In the genomic region with DNA sequence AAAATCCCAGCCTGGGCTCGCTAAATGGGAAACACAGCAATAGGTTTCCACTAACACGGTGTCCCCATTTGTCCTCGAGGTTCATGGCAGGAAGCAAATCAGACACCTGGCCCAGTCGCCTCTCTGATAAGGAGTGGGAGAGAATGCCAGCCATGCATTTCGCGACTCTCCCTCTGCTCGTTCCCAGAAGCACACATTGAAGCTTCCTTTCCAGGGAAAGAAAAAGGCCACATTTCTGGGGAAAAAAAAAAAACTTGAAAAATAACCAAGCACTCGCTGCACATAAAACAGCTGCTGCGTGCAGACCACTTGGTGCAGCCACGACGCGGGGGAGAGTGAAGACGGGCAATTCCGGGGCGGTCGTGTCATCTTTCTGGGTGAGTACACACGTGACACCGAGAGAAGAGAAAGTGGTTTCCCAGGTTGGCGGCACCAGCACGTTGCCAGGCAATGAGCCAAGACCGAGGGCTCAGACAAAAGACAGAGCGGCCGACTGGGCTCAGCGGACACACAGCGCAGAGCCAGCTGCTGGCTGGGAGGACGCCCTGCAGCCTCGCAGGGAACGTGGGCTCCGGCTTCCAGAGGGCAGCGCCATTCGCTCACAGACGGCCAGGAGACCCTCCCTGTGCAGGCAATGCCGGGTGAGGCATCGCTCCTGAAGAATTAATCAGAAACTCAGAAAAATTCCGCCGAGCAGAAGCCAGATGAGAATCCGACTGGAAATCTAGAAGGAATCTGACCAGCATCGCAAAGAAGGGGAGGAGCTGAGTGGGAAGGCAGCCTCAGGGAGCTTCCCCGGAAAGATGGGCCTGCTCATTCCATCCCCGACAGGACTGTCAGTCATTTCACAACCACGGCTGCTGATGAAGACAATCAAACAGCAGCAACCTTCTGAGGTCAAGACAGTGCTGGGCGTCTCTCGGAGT, we compare ENCODE assay signal across 10 cellular contexts.
DNase-seq lines count a peak whose midpoint lies in the region; ATAC-seq, FAIRE-seq and TF ChIP-seq lines count a peak whose summit lies in the region.
"Had no signal": no experiment of that assay in that cellular context is flagged by ENCODE, and none has a peak within 500 bp of the region (broad histone marks: within the 10 kb centered on the region; RNA-seq: fewer than 3 reads in every experiment).

No MANE protein-coding gene starts in this region.

- no peaks in the 10 kb centered on the region for H3K9me2 ChIP-seq in SK-N-SH

- dilution Hi-C loops in endothelial cell of umbilical vein (cut with MboI; ENCODE audit: extremely low pct_ligation_motif_present, low sequenced_read_pairs) = no loop called here

- H2AFZ ChIP-seq in SK-N-SH (ENCODE audit: low read depth) (peak overlapping the region; percentile 83), endothelial cell of umbilical vein (ENCODE audit: low read depth, low read length) (no peak overlapping the region)

- H3K27me3 Mint-ChIP-seq in naive thymus-derived CD4-positive, alpha-beta T cell = peaks cover 19 to 47% (median 31%) of the 10 kb centered on the region in 5 donors

- H3K27ac ChIP-seq in BLaER1 = no peak overlapping the region
- peak overlapping the region; percentile 36 to 79; a peak in 3 of 4 replicates for H3K27ac ChIP-seq in SK-N-SH (ENCODE audit: low read depth in 2 of 2, low read length in 1 of 2)
- no peak overlapping the region for H3K27ac ChIP-seq in endothelial cell of umbilical vein (ENCODE audit: insufficient read depth, low read depth, low read length)
- no peak overlapping the region for H3K27ac ChIP-seq in naive thymus-derived CD4-positive, alpha-beta T cell (ENCODE audit: low read depth, low read length)
- peak overlapping the region; percentile 65 for H3K27ac ChIP-seq in upper lobe of right lung
- H3K27ac ChIP-seq: epithelial cell of prostate had no signal

- H3F3A ChIP-seq in SK-N-SH (replicated peaks; ENCODE audit: insufficient read depth) = peaks cover 7% of the 10 kb centered on the region

- H3K79me2 ChIP-seq in SK-N-SH (ENCODE audit: insufficient read depth) (no peaks in the 10 kb centered on the region), endothelial cell of umbilical vein (ENCODE audit: control insufficient read depth, insufficient read depth, low read length) (no peaks in the 10 kb centered on the region)

- no peaks in the 10 kb centered on the region for H3K9me1 ChIP-seq in endothelial cell of umbilical vein (replicated peaks; ENCODE audit: control insufficient read depth, extremely low read depth, insufficient read depth, low read length)

- H3K27me3 ChIP-seq in BLaER1 (no peaks in the 10 kb centered on the region), SK-N-SH (ENCODE audit: insufficient read depth) (no peaks in the 10 kb centered on the region), endothelial cell of umbilical vein (ENCODE audit: control insufficient read depth in 2 of 2, insufficient read depth in 2 of 2, low read length in 2 of 2) (peaks cover 0 to 2% of the 10 kb centered on the region in 2 experiments), upper lobe of right lung (no peaks in the 10 kb centered on the region)
- no peaks in the 10 kb centered on the region for H3K27me3 ChIP-seq in naive thymus-derived CD4-positive, alpha-beta T cell (ENCODE audit: control insufficient read depth in 2 of 2, insufficient read depth in 2 of 2, low read length in 2 of 2)

- TF ChIP-seq EP300 in SK-N-SH (IDR thresholded peaks at IDR 0.05; ENCODE audit: borderline replicate concordance in 1 of 2, low read depth in 1 of 2, low read length in 1 of 2) = no peak

- TF ChIP-seq RAD21 in SK-N-SH (IDR thresholded peaks at IDR 0.05; ENCODE audit: low read length) = peak; percentile 50

- TF ChIP-seq CTCF in SK-N-SH (IDR thresholded peaks at IDR 0.05) (peak; percentile 41), endothelial cell of umbilical vein (IDR thresholded peaks at IDR 0.05; ENCODE audit: extremely low read depth in 1 of 2, insufficient read depth in 1 of 2, low read depth in 1 of 2, low read length in 2 of 2) (no peak), upper lobe of right lung (IDR thresholded peaks at IDR 0.05) (peak; percentile 34)

- H3K36me3 Mint-ChIP-seq in naive thymus-derived CD4-positive, alpha-beta T cell = no peaks in the 10 kb centered on the region

- ATAC-seq in HG03342 (IDR thresholded peaks at IDR 0.05; ENCODE audit: unreplicated experiment) (peak; percentile 91), upper lobe of right lung (peak; percentile 86)
- no peak for ATAC-seq in naive thymus-derived CD4-positive, alpha-beta T cell
- ATAC-seq: HCT116 had no signal

- peaks cover 0 to 5% (median 3%) of the 10 kb centered on the region in 7 donors for H3K4me1 Mint-ChIP-seq in naive thymus-derived CD4-positive, alpha-beta T cell

- 30% methylated on average over 41 of the region's 43 CpGs for WGBS in SK-N-SH (ENCODE audit: low lambda C conversion rate)

- H3K36me3 ChIP-seq in BLaER1 (no peaks in the 10 kb centered on the region), SK-N-SH (replicated peaks in 1 of 2; ENCODE audit: control insufficient read depth in 1 of 2, insufficient read depth in 2 of 2, low read length in 1 of 2) (no peaks in the 10 kb centered on the region), endothelial cell of umbilical vein (ENCODE audit: control insufficient read depth in 2 of 2, extremely low read depth in 1 of 2, insufficient read depth in 2 of 2, low read length in 2 of 2) (no peaks in the 10 kb centered on the region), upper lobe of right lung (no peaks in the 10 kb centered on the region)
- H3K36me3 ChIP-seq in naive thymus-derived CD4-positive, alpha-beta T cell (ENCODE audit: control insufficient read depth in 2 of 3, insufficient read depth in 3 of 3, low read length in 3 of 3) = no peaks in the 10 kb centered on the region

- H3K9ac ChIP-seq in BLaER1 = no peak overlapping the region
- H3K9ac ChIP-seq in SK-N-SH = no peak overlapping the region
- H3K9ac ChIP-seq in endothelial cell of umbilical vein (replicated peaks; ENCODE audit: extremely low read depth, insufficient read depth, low read length) = no peak overlapping the region

- H3K4me3 Mint-ChIP-seq in naive thymus-derived CD4-positive, alpha-beta T cell = peak overlapping the region; percentile 15 to 83 (median 64)

- H3K4me1 ChIP-seq in BLaER1 (peaks cover 16% of the 10 kb centered on the region), SK-N-SH (ENCODE audit: control insufficient read depth in 1 of 2, insufficient read depth in 2 of 2, low read depth in 1 of 2, low read length in 1 of 2) (peaks cover 6 to 19% of the 10 kb centered on the region in 2 experiments; a peak in 3 of 4 replicates), endothelial cell of umbilical vein (ENCODE audit: control insufficient read depth, extremely low read depth, insufficient read depth, low read length) (no peaks in the 10 kb centered on the region), upper lobe of right lung (peaks cover 15% of the 10 kb centered on the region)
- H3K4me1 ChIP-seq in naive thymus-derived CD4-positive, alpha-beta T cell (ENCODE audit: control insufficient read depth in 2 of 2, insufficient read depth in 2 of 2, low read length in 2 of 2) = peaks cover 0 to 4% of the 10 kb centered on the region in 2 donors

- intact Hi-C loops in endothelial cell of umbilical vein (cut with micrococcal nuclease) (no loop called here), upper lobe of right lung (cut with DNase I) (no loop called here)
- intact Hi-C loops in naive thymus-derived CD4-positive, alpha-beta T cell (cut with micrococcal nuclease) = no loop called here

- H3K27ac Mint-ChIP-seq in naive thymus-derived CD4-positive, alpha-beta T cell = peak overlapping the region in 3 of 9 donors; percentile 15 to 29 (median 25)

- POLR2A ChIA-PET in SK-N-SH (lab: Yijun Ruan, JAX) (interaction anchor here (0.6 to 0.7 kb wide), 2 partner anchors 12 to 605 kb away, joined by 3 read pairs; no protein-coding TSS in a partner anchor), endothelial cell of umbilical vein (lab: Charles Lee) (no interaction called here)
- POLR2A ChIA-PET in naive thymus-derived CD4-positive, alpha-beta T cell (lab: Charles Lee) = no interaction called here

- DNase-seq in SK-N-SH (peak; percentile 86), endothelial cell of umbilical vein (ENCODE audit: low read depth, low spot score) (peak; percentile 7), upper lobe of right lung (peak; percentile 86), SKM-1 treated with dmso at 0.1 percent for 144 hours (lab: John Stamatoyannopoulos, UW; ENCODE audit: unreplicated experiment) (no peak), NCI-H82 treated with DMSO at 0.1 percent for 48 hours (lab: John Stamatoyannopoulos, UW; ENCODE audit: unreplicated experiment) (no peak)
- DNase-seq in naive thymus-derived CD4-positive, alpha-beta T cell = peak in 2 of 9 donors; percentile 11 to 24

- no TSS peak for BruUV-seq in endothelial cell of umbilical vein (replicated peaks; lab: Mats Ljungman, UMichigan)

- no peaks in the 10 kb centered on the region for H4K20me1 ChIP-seq in BLaER1
- no peaks in the 10 kb centered on the region for H4K20me1 ChIP-seq in SK-N-SH (ENCODE audit: insufficient read depth)
- no peaks in the 10 kb centered on the region for H4K20me1 ChIP-seq in endothelial cell of umbilical vein (replicated peaks; ENCODE audit: control insufficient read depth, extremely low read depth, insufficient read depth, low read length)

- CTCF ChIA-PET in SK-N-SH (lab: Yijun Ruan, JAX) = interaction anchor here (0.6 to 2.1 kb wide), 10 partner anchors 9 to 955 kb away, joined by 3 to 6 read pairs (median 3); a partner anchor contains a TSS
- CTCF ChIA-PET in endothelial cell of umbilical vein (lab: Charles Lee) = no interaction called here
- CTCF ChIA-PET in naive thymus-derived CD4-positive, alpha-beta T cell (lab: Charles Lee) = no interaction called here

- no peak for TF ChIP-seq POLR2A in endothelial cell of umbilical vein (IDR thresholded peaks at IDR 0.05; ENCODE audit: low read depth, low read length)

- H3K9me3 Mint-ChIP-seq in naive thymus-derived CD4-positive, alpha-beta T cell = peaks cover 0 to 1% (median 0%) of the 10 kb centered on the region in 11 donors

- no peak for FAIRE-seq in endothelial cell of umbilical vein (lab: Jason Lieb, UNC)

- peak overlapping the region; percentile 62 for H3K4me2 ChIP-seq in BLaER1
- peak overlapping the region; percentile 64 for H3K4me2 ChIP-seq in SK-N-SH
- no peak overlapping the region for H3K4me2 ChIP-seq in endothelial cell of umbilical vein (ENCODE audit: insufficient read depth, low read length)

- no peak overlapping the region for H3K4me3 ChIP-seq in BLaER1
- H3K4me3 ChIP-seq in SK-N-SH (ENCODE audit: low read depth in 2 of 2, low read length in 1 of 2) = peak overlapping the region; percentile 40 to 44; a peak in 3 of 4 replicates
- no peak overlapping the region for H3K4me3 ChIP-seq in endothelial cell of umbilical vein (replicated peaks in 1 of 3; ENCODE audit: insufficient read depth in 1 of 3, low read depth in 1 of 3, low read length in 3 of 3)
- H3K4me3 ChIP-seq in naive thymus-derived CD4-positive, alpha-beta T cell (ENCODE audit: low read length) = no peak overlapping the region
- peak overlapping the region; percentile 42 for H3K4me3 ChIP-seq in upper lobe of right lung

- peaks cover 7% of the 10 kb centered on the region; the same call in 1 of the 2 replicates for H3K9me3 ChIP-seq in BLaER1
- no peaks in the 10 kb centered on the region for H3K9me3 ChIP-seq in SK-N-SH
- no peaks in the 10 kb centered on the region for H3K9me3 ChIP-seq in endothelial cell of umbilical vein (replicated peaks; ENCODE audit: control insufficient read depth, insufficient read depth, low read length)
- no peaks in the 10 kb centered on the region for H3K9me3 ChIP-seq in naive thymus-derived CD4-positive, alpha-beta T cell (ENCODE audit: control insufficient read depth in 2 of 3, low read length in 3 of 3)
- no peaks in the 10 kb centered on the region for H3K9me3 ChIP-seq in upper lobe of right lung

Comparison
In these comparisons a context has a peak if more than half of its experiments do, and no peak if none do; other contexts are left out.
1. H3K27ac ChIP-seq: peak in SK-N-SH (2 of 2) and upper lobe of right lung (single experiment); none in BLaER1 (single experiment), endothelial cell of umbilical vein (single experiment) and naive thymus-derived CD4-positive, alpha-beta T cell (single experiment).
2. H3K4me3 ChIP-seq: peak in SK-N-SH (2 of 2) and upper lobe of right lung (single experiment); none in BLaER1 (single experiment), endothelial cell of umbilical vein (0 of 3) and naive thymus-derived CD4-positive, alpha-beta T cell (single experiment).
3. DNase-seq: peak in SK-N-SH (single experiment), endothelial cell of umbilical vein (single experiment) and upper lobe of right lung (single experiment); none in SKM-1 treated with dmso at 0.1 percent for 144 hours (single experiment) and NCI-H82 treated with DMSO at 0.1 percent for 48 hours (single experiment).
4. CTCF ChIP-seq: peak in SK-N-SH (single experiment) and upper lobe of right lung (single experiment); none in endothelial cell of umbilical vein (0 of 2).